In genomic region chr3:58691997-58692396, GRCh38 we compare ENCODE assay signal across 22 cellular contexts. TPM values are rescaled to one million over a fixed set of nuclear protein-coding genes. Genes with fewer than 3 reads are reported as not detected.
A peak's percentile ranks its signal among the peaks of the same experiment; 100 is the strongest.
DNase-seq lines count a peak whose midpoint lies in the region; ATAC-seq and FAIRE-seq lines count a peak whose summit lies in the region.
"Had no signal": no experiment of that assay in that cellular context is flagged by ENCODE, and none has a peak within 500 bp of the region (broad histone marks: within the 10 kb centered on the region; RNA-seq: fewer than 3 reads in every experiment).

No MANE protein-coding gene starts in this region.

- H3K36me3 ChIP-seq in SJCRH30, result no peaks in the 10 kb centered on the region
- H3K36me3 ChIP-seq: gastrocnemius medialis had no signal

- ATAC-seq in GM21786 (IDR thresholded peaks at IDR 0.05; ENCODE audit: unreplicated experiment) (no peak), HG03039 (IDR thresholded peaks at IDR 0.05; ENCODE audit: unreplicated experiment) (no peak)
- ATAC-seq in effector memory CD8-positive, alpha-beta T cell (replicated peaks), result no peak
- ATAC-seq: gastrocnemius medialis; left cardiac atrium; naive thymus-derived CD4-positive, alpha-beta T cell; sciatic nerve; stimulated activated naive CD8-positive, alpha-beta T cell treated with anti-CD3 and anti-CD28 coated beads, Interleukin-15, amount 100 ng/mL, for 72 hours had no signal

- no peaks in the 10 kb centered on the region for H3K27me3 ChIP-seq in SJCRH30
- H3K27me3 ChIP-seq: gastrocnemius medialis had no signal

- DNase-seq in A172 (ENCODE audit: low spot score) (peak; percentile 35), SJCRH30 (peak; percentile 29 to 46), fibroblast of the conjunctiva (ENCODE audit: low read depth) (peak; percentile 6), frontal cortex (ENCODE audit: low spot score in 2 of 2) (no peak)
- DNase-seq in effector memory CD8-positive, alpha-beta T cell, result no peak
- DNase-seq: activated CD4-positive, CD25-positive, alpha-beta regulatory T cell; activated CD8-positive, alpha-beta memory T cell treated with anti-CD3 and anti-CD28 coated beads, Interleukin-2, amount 50 U/mL, for 4 hours; activated naive CD8-positive, alpha-beta T cell treated with anti-CD3 and anti-CD28 coated beads, Interleukin-2, amount 10 ng/mL, durations not matched to agents 7 days and 5 days; gastrocnemius medialis; H9; left cardiac atrium; naive thymus-derived CD4-positive, alpha-beta T cell; NCI-H1694; stimulated activated naive CD8-positive, alpha-beta T cell treated with anti-CD3 and anti-CD28 coated beads, Interleukin-15, amount 100 ng/mL, for 72 hours had no signal

- peaks cover 11% of the 10 kb centered on the region for H3K4me1 ChIP-seq in SJCRH30
- H3K4me1 ChIP-seq: gastrocnemius medialis had no signal

- no peaks in the 10 kb centered on the region for H3K9me3 Mint-ChIP-seq in effector memory CD8-positive, alpha-beta T cell

- H3K27me3 Mint-ChIP-seq in effector memory CD8-positive, alpha-beta T cell, result peaks cover 22 to 38% of the 10 kb centered on the region in 2 donors

- peaks cover 7% of the 10 kb centered on the region; the same call in 1 of the 2 replicates for H3K9me3 ChIP-seq in SJCRH30 (replicated peaks)
- H3K9me3 ChIP-seq: gastrocnemius medialis had no signal

- no peak overlapping the region for H3K4me3 ChIP-seq in SJCRH30
- H3K4me3 ChIP-seq: coronary artery, gastrocnemius medialis had no signal

- H3K4me3 Mint-ChIP-seq in effector memory CD8-positive, alpha-beta T cell, result no peak overlapping the region
- H3K4me3 Mint-ChIP-seq: activated naive CD8-positive, alpha-beta T cell treated with anti-CD3 and anti-CD28 coated beads, Interleukin-2, amount 10 ng/mL, durations not matched to agents 7 days and 5 days; B cell; H9; naive thymus-derived CD4-positive, alpha-beta T cell; stimulated activated naive CD8-positive, alpha-beta T cell treated with anti-CD3 and anti-CD28 coated beads, Interleukin-15, amount 100 ng/mL, for 72 hours had no signal

- peak; percentile 75 for FAIRE-seq in G401.6 (lab: Jason Lieb, UNC)
- FAIRE-seq in frontal cortex (lab: Jason Lieb, UNC), result no peak
- FAIRE-seq: GM18507 had no signal

- H3K27ac ChIP-seq in SJCRH30, result no peak overlapping the region
- H3K27ac ChIP-seq: coronary artery, gastrocnemius medialis had no signal

- H3K27ac Mint-ChIP-seq in effector memory CD8-positive, alpha-beta T cell, result no peak overlapping the region
- H3K27ac Mint-ChIP-seq: activated naive CD8-positive, alpha-beta T cell treated with anti-CD3 and anti-CD28 coated beads, Interleukin-2, amount 10 ng/mL, durations not matched to agents 7 days and 5 days; B cell; H9; naive thymus-derived CD4-positive, alpha-beta T cell; stimulated activated naive CD8-positive, alpha-beta T cell treated with anti-CD3 and anti-CD28 coated beads, Interleukin-15, amount 100 ng/mL, for 72 hours had no signal

- H3K4me1 Mint-ChIP-seq in effector memory CD8-positive, alpha-beta T cell (ENCODE audit: low read depth in 2 of 2), result no peaks in the 10 kb centered on the region
- H3K4me1 Mint-ChIP-seq: B cell; H9; stimulated activated naive CD8-positive, alpha-beta T cell treated with anti-CD3 and anti-CD28 coated beads, Interleukin-15, amount 100 ng/mL, for 72 hours had no signal

- no peaks in the 10 kb centered on the region for H3K36me3 Mint-ChIP-seq in effector memory CD8-positive, alpha-beta T cell (ENCODE audit: insufficient read depth)
- H3K36me3 Mint-ChIP-seq: activated naive CD8-positive, alpha-beta T cell treated with anti-CD3 and anti-CD28 coated beads, Interleukin-2, amount 10 ng/mL, durations not matched to agents 7 days and 5 days; naive thymus-derived CD4-positive, alpha-beta T cell had no signal

RNA-seq across cellular contexts. Expression of gene FAM3D, which starts 25.4 kb away (rescaled TPM):
- total RNA-seq in A172 (2014; rRNA removed; shearing (Covaris generic)), result not detected in 2 replicates
- not detected in 2 replicates for total RNA-seq in SJCRH30 (2014; rRNA removed; shearing (Covaris generic))
- not detected for total RNA-seq in frontal cortex
- total RNA-seq: activated naive CD8-positive, alpha-beta T cell treated with anti-CD3 and anti-CD28 coated beads, Interleukin-2, amount 10 ng/mL, durations not matched to agents 7 days and 5 days; B cell; Daoy; H9; left cardiac atrium; naive thymus-derived CD4-positive, alpha-beta T cell; sciatic nerve had no signal

Comparison
In these comparisons a context has a peak if more than half of its experiments do, and no peak if none do; other contexts are left out.
1. DNase-seq: peak in A172 (single experiment), SJCRH30 (2 of 2) and fibroblast of the conjunctiva (single experiment); none in frontal cortex (0 of 2) and effector memory CD8-positive, alpha-beta T cell (0 of 3).